ENCODE assay signal across 17 cellular contexts in genomic region chr2:179749210-179749609, GRCh38.
A peak's percentile ranks its signal among the peaks of the same experiment; 100 is the strongest.
DNase-seq lines count a peak whose midpoint lies in the region; TF ChIP-seq lines count a peak whose summit lies in the region.
"Had no signal": no experiment of that assay in that cellular context is flagged by ENCODE, and none has a peak within 500 bp of the region (broad histone marks: within the 10 kb centered on the region; RNA-seq: fewer than 3 reads in every experiment).

No MANE protein-coding gene starts in this region.

- H3K36me3 Mint-ChIP-seq in HFFc6 (ENCODE audit: low read depth), result no peaks in the 10 kb centered on the region
- H3K36me3 Mint-ChIP-seq: CD14-positive monocyte had no signal

- no peak overlapping the region for H3K4me3 Mint-ChIP-seq in HFFc6
- H3K4me3 Mint-ChIP-seq: CD14-positive monocyte had no signal

- no peaks in the 10 kb centered on the region for H3K36me3 ChIP-seq in adipocyte (ENCODE audit: control insufficient read depth, insufficient read depth, low read length, severe bottlenecking)
- H3K36me3 ChIP-seq: SJSA1, thyroid gland had no signal

- H3K27me3 Mint-ChIP-seq in HFFc6 (ENCODE audit: insufficient read depth), result no peaks in the 10 kb centered on the region; the same call in 1 of the 2 replicates

- no peak overlapping the region for H3K27ac Mint-ChIP-seq in HFFc6
- H3K27ac Mint-ChIP-seq: CD14-positive monocyte had no signal

- no peak overlapping the region for H3K9ac ChIP-seq in adipocyte (ENCODE audit: low read length)

- no peaks in the 10 kb centered on the region for H3K9me3 ChIP-seq in adipocyte (ENCODE audit: control insufficient read depth, low read length)
- H3K9me3 ChIP-seq: SJSA1, thyroid gland had no signal

- peaks cover 4% of the 10 kb centered on the region; the same call in 1 of the 2 replicates for H3K9me3 Mint-ChIP-seq in HFFc6
- H3K9me3 Mint-ChIP-seq: CD14-positive monocyte had no signal

- DNase-seq in AG08396 (ENCODE audit: low spot score) (peak; percentile 28), HFFc6 (peak; percentile 49), adipocyte (ENCODE audit: low read depth) (peak; percentile 68), iris pigment epithelial cell (ENCODE audit: low read depth) (peak; percentile 43), GF-D8 (lab: John Stamatoyannopoulos, UW) (no peak), NCI-H128 (lab: John Stamatoyannopoulos, UW; ENCODE audit: unreplicated experiment) (no peak), NCI-H1105 (lab: John Stamatoyannopoulos, UW) (no peak), NCI-H2107 (lab: John Stamatoyannopoulos, UW) (no peak)
- DNase-seq: activated CD8-positive, alpha-beta memory T cell treated with anti-CD3 and anti-CD28 coated beads for 24 hours; activated effector memory CD4-positive, alpha-beta T cell treated with anti-CD3 and anti-CD28 coated beads, Interleukin-2, amount 50 U/mL, for 16 hours; effector CD4-positive, alpha-beta T cell; NCI-H2029 treated with DMSO at 0.1 percent for 48 hours; NK-92 treated with Interleukin-12 subunit alpha and Interleukin-12 subunit beta, amount 100 ng/mL, for 24 hours; stimulated activated CD4-positive, alpha-beta T cell treated with anti-CD3 and anti-CD28 coated beads, Interleukin-1b, Interleukin-23, amount 100 ng/mL, for 48 hours; thyroid gland had no signal

- H3K27me3 ChIP-seq in adipocyte (replicated peaks; ENCODE audit: control insufficient read depth, insufficient read depth, low read length), result no peaks in the 10 kb centered on the region
- H3K27me3 ChIP-seq: SJSA1, thyroid gland had no signal

- H3K4me1 ChIP-seq in adipocyte (ENCODE audit: control insufficient read depth, insufficient read depth, low read length), result peaks cover 53% of the 10 kb centered on the region
- H3K4me1 ChIP-seq: SJSA1, thyroid gland had no signal

- H3K4me1 Mint-ChIP-seq in HFFc6 (ENCODE audit: low read depth), result peaks cover 29% of the 10 kb centered on the region
- H3K4me1 Mint-ChIP-seq: CD14-positive monocyte had no signal

- H3K4me3 ChIP-seq in adipocyte (ENCODE audit: low read length), result no peak overlapping the region
- H3K4me3 ChIP-seq: SJSA1, thyroid gland had no signal

- no peak for TF ChIP-seq CTCF in HFFc6 (IDR thresholded peaks at IDR 0.05)

Comparison
In these comparisons a context has a peak if more than half of its experiments do, and no peak if none do; other contexts are left out.
1. DNase-seq: peak in AG08396 (single experiment), HFFc6 (single experiment), adipocyte (single experiment) and iris pigment epithelial cell (single experiment); none in GF-D8 (single experiment), NCI-H128 (single experiment), NCI-H1105 (single experiment) and NCI-H2107 (single experiment).